ENCODE assay signal across 8 cellular contexts in the genomic region with DNA sequence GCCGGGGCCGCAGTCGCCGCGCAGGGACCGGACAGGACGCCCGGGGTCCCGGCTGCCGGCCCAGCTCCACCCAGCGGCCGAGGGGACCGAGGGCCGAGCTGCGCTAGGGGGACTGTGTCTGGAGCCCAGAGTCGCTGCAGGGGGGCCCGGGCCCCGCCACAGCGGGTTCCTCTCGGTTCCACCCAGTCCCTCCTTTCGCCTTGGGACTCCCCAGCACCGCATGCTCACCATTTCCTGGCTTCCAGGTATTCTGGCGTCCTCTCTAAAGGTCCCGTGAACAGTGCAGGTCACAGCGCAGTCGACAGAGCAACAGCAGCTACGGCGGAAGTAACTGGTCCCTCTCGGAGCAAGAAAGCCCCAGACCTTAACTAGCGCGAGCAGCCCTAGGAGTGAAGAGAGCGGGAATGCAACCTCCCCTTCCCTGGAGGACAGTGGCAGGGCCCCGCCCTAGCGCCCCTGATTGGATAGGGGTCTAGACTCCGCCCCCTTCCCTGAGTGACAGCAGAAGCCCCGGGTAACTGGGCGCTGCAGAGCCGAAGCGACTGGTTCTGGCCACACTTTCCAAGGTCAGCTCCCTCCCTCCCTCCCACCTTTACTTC. TPM values are rescaled to one million over a fixed set of nuclear protein-coding genes. Genes with fewer than 3 reads are reported as not detected.
DNase-seq lines count a peak whose midpoint lies in the region; ATAC-seq and TF ChIP-seq lines count a peak whose summit lies in the region.

Gene ZNF878 (minus strand): TSS at position 391 of the 599 bp plus-strand sequence. CDS start 160 bp downstream, at position 231.

- H3K27ac ChIP-seq in Panc1 (ENCODE audit: low read length) (peak within 1 kb of the TSS; percentile 78), tibial nerve (peak within 1 kb of the TSS in 3 of 4 donors; percentile 51 to 78 (median 64))

- TF ChIP-seq EP300 in tibial nerve (IDR thresholded peaks at IDR 0.05), result peak; percentile 28 to 96

- H3K36me3 ChIP-seq in Panc1 (ENCODE audit: control insufficient read depth, insufficient read depth, low read length) (no peaks in the 10 kb centered on the region), neuron (ENCODE audit: insufficient read depth, low read length) (no peaks in the 10 kb centered on the region), tibial nerve (no peaks in the 10 kb centered on the region)

- peak within 1 kb of the TSS; percentile 44 for H2AFZ ChIP-seq in neuron (ENCODE audit: low read depth, low read length)

- TF ChIP-seq POLR2A in tibial nerve (IDR thresholded peaks at IDR 0.05), result peak; percentile 50 to 88

- in situ Hi-C loops in Panc1 (cut with HindIII; ENCODE audit: low pct_unique_long_range_greater_than_20kb, low sequenced_read_pairs), result no loop called here

- intact Hi-C loops in Panc1 (cut with micrococcal nuclease; ENCODE audit: unreplicated experiment), result no loop called here

- peak; percentile 93 for DNase-seq in COLO668 (lab: John Stamatoyannopoulos, UW; ENCODE audit: unreplicated experiment)
- DNase-seq in HS-5 (ENCODE audit: low read depth), result peak; percentile 75
- DNase-seq in Panc1 (ENCODE audit: low read depth, low spot score), result no peak
- DNase-seq in activated naive CD4-positive, alpha-beta T cell treated with anti-CD3 and anti-CD28 coated beads, Interleukin-2, amount 50 U/mL, for 16 hours, result peak; percentile 65
- DNase-seq in glomerular visceral epithelial cell (ENCODE audit: extremely low spot score), result peak; percentile 55
- peak; percentile 73 to 84 for DNase-seq in tibial nerve (ENCODE audit: low spot score in 2 of 2)

- H3K9me3 ChIP-seq in Panc1 (ENCODE audit: control insufficient read depth, insufficient read depth, low read depth, low read length) (no peaks in the 10 kb centered on the region), neuron (ENCODE audit: low read length) (peaks cover 14% of the 10 kb centered on the region), tibial nerve (no peaks in the 10 kb centered on the region)

- CTCF ChIA-PET in Panc1 (lab: Charles Lee), result interaction anchor here (0.6 to 1.4 kb wide), 3 partner anchors 22 to 255 kb away, joined by 4 to 12 read pairs (median 12); partner anchors contain the start of gene ZNF491

- H3K27me3 ChIP-seq in Panc1 (ENCODE audit: control insufficient read depth, insufficient read depth, low read length) (no peaks in the 10 kb centered on the region), neuron (ENCODE audit: insufficient read depth, low read length) (no peaks in the 10 kb centered on the region), tibial nerve (no peaks in the 10 kb centered on the region)

- POLR2A ChIA-PET in Panc1 (lab: Charles Lee), result interaction anchor here (0.7 kb wide), 2 partner anchors 11 to 50 kb away, joined by 3 to 8 read pairs; no protein-coding TSS in a partner anchor

- 0 to 1% methylated on average over 20 to 37 of the region's 39 CpGs for WGBS in tibial nerve, 2 donors

- H3K4me1 ChIP-seq in Panc1 (ENCODE audit: control insufficient read depth, insufficient read depth, low read length), result peaks cover 3% of the 10 kb centered on the region; the same call in 1 of the 2 replicates
- H3K4me1 ChIP-seq in neuron (ENCODE audit: insufficient read depth, low read length), result peaks cover 4% of the 10 kb centered on the region
- peaks cover 0 to 18% (median 3%) of the 10 kb centered on the region in 4 donors for H3K4me1 ChIP-seq in tibial nerve

- BruUV-seq in Panc1 (replicated peaks; lab: Mats Ljungman, UMichigan), result TSS peak; percentile 88

- TF ChIP-seq CTCF in Panc1 (IDR thresholded peaks at IDR 0.05) (peak; percentile 38; the same call in 1 of the 2 replicates), tibial nerve (IDR thresholded peaks at IDR 0.05) (peak in 1 of 5 experiments; percentile 22)

- H3K4me3 ChIP-seq in Panc1 (ENCODE audit: low read depth in 2 of 2, low read length in 2 of 2), result peak within 1 kb of the TSS; percentile 70 to 83
- peak within 1 kb of the TSS; percentile 80 for H3K4me3 ChIP-seq in neuron (ENCODE audit: low read length)
- peak within 1 kb of the TSS; percentile 41 to 71 (median 52) for H3K4me3 ChIP-seq in tibial nerve

- peak; percentile 75 for ATAC-seq in GM19467 (IDR thresholded peaks at IDR 0.05; ENCODE audit: unreplicated experiment)
- ATAC-seq in Panc1, result peak; percentile 100

RNA-seq across cellular contexts. Expression of gene ZNF878, which starts in this region (rescaled TPM):
- 2.1 TPM for total RNA-seq in Panc1 (2021; ENCODE audit: unreplicated experiment)
- 0.34 TPM for polyA plus RNA-seq in Panc1 (2012; ENCODE audit: insufficient read length)
- total RNA-seq in tibial nerve, result under 1 TPM in 2 of 4 donors, not detected in 2; 0.59 to 0.66 TPM

Comparison
In these comparisons a context has a peak if more than half of its experiments do, and no peak if none do; other contexts are left out.
1. Peak in DNase-seq, H3K4me3 ChIP-seq and H3K27ac ChIP-seq in tibial nerve; RNA of the gene not detected or under 1 TPM.